ENCODE assay signal across 8 cellular contexts in genomic region chr3:197224034-197224444, GRCh38.
DNase-seq lines count a peak whose midpoint lies in the region; ATAC-seq and TF ChIP-seq lines count a peak whose summit lies in the region.

No MANE protein-coding gene starts in this region.

- H3K27ac Mint-ChIP-seq in endothelial cell (ENCODE audit: unreplicated experiment) = no peak overlapping the region

- H3K4me1 Mint-ChIP-seq in endothelial cell (ENCODE audit: unreplicated experiment) = peaks cover 10% of the 10 kb centered on the region

- no peaks in the 10 kb centered on the region for H3K9me3 ChIP-seq in OCI-LY3 (ENCODE audit: insufficient read depth, low read length)

- H4K20me1 ChIP-seq in OCI-LY3 (ENCODE audit: insufficient read depth, low read length) = peaks cover 24% of the 10 kb centered on the region

- no peak overlapping the region for H3K27ac ChIP-seq in OCI-LY3 (ENCODE audit: low read length)

- no peaks in the 10 kb centered on the region for H3K27me3 Mint-ChIP-seq in endothelial cell (ENCODE audit: unreplicated experiment)

- DNase-seq in DMS153 treated with DMSO at 0.1 percent for 48 hours (lab: John Stamatoyannopoulos, UW; ENCODE audit: unreplicated experiment) (peak; percentile 39), HS-5 (ENCODE audit: low read depth) (peak; percentile 35), endothelial cell (ENCODE audit: low spot score) (no peak), myocyte (ENCODE audit: low read depth) (peak; percentile 69), KG1 (lab: John Stamatoyannopoulos, UW) (no peak)

- no peaks in the 10 kb centered on the region for H3K36me3 ChIP-seq in OCI-LY3 (replicated peaks; ENCODE audit: low read depth, low read length)

- H3K4me3 Mint-ChIP-seq in endothelial cell (ENCODE audit: unreplicated experiment) = no peak overlapping the region

- no peak overlapping the region for H3K9ac ChIP-seq in OCI-LY3 (ENCODE audit: low read length)

- TF ChIP-seq CTCF in OCI-LY3 (IDR thresholded peaks at IDR 0.05; ENCODE audit: low read depth, low read length) = peak; percentile 70
- TF ChIP-seq CTCF in endothelial cell (IDR thresholded peaks at IDR 0.05; ENCODE audit: unreplicated experiment) = peak; percentile 56

- ATAC-seq in HG03460 (IDR thresholded peaks at IDR 0.05; ENCODE audit: unreplicated experiment) (no peak), HG02571 (IDR thresholded peaks at IDR 0.05; ENCODE audit: unreplicated experiment) (no peak)

- peaks cover 11% of the 10 kb centered on the region for H3K4me1 ChIP-seq in OCI-LY3 (ENCODE audit: low read length)

- no peak overlapping the region for H3K4me2 ChIP-seq in OCI-LY3 (ENCODE audit: low read length)

- H2AFZ ChIP-seq in OCI-LY3 (ENCODE audit: low read depth, low read length) = no peak overlapping the region

- no peak overlapping the region for H3K4me3 ChIP-seq in OCI-LY3 (ENCODE audit: low read length)

- peaks cover 26% of the 10 kb centered on the region for H3K79me2 ChIP-seq in OCI-LY3 (ENCODE audit: low read length)

- H3K27me3 ChIP-seq in OCI-LY3 (ENCODE audit: low read depth, low read length) = no peaks in the 10 kb centered on the region

- no peaks in the 10 kb centered on the region for H3K36me3 Mint-ChIP-seq in endothelial cell (ENCODE audit: low read depth, unreplicated experiment)

- H3K9me3 Mint-ChIP-seq in endothelial cell (ENCODE audit: unreplicated experiment) = no peaks in the 10 kb centered on the region

Comparison
In these comparisons a context has a peak if more than half of its experiments do, and no peak if none do; other contexts are left out.
1. DNase-seq: peak in DMS153 treated with DMSO at 0.1 percent for 48 hours (single experiment), HS-5 (single experiment) and myocyte (single experiment); none in endothelial cell (single experiment) and KG1 (single experiment).